Comparison of ENCODE assay signal across 8 cellular contexts in the genomic region with DNA sequence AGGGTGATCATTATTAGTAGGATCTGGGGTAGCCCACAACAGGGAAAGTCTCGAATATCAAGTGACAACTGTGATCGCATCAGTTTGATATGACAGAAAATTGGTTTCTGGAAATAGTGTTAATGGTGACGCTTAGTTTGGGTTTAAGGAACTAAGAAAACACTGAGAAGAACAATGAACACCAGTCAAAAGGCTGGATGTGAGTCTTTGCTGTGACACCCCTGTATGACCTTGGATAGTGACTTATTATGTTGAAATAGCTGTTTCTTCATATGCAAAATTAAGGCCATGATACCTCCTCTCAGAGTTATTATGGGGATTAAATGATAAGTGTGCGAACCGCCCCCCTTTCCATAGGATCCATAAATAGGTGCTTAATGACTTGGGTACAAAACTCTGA. TPM values are rescaled to one million over a fixed set of nuclear protein-coding genes. Genes with fewer than 3 reads are reported as not detected.
DNase-seq lines count a peak whose midpoint lies in the region; ATAC-seq and TF ChIP-seq lines count a peak whose summit lies in the region.

No MANE protein-coding gene starts in this region.

- WGBS in adrenal gland, 4 donors: 22 to 32% (median 24%) methylated on average over 5 of the region's 5 CpGs
- WGBS in aorta, 2 donors: 31 to 35% methylated on average over 5 of the region's 5 CpGs

- H3K27me3 ChIP-seq in right atrium auricular region (no peaks in the 10 kb centered on the region), adrenal gland (no peaks in the 10 kb centered on the region), lower lobe of right lung (ENCODE audit: low read depth) (no peaks in the 10 kb centered on the region), aorta (ENCODE audit: control insufficient read depth in 1 of 2, insufficient read depth in 2 of 2, low read length in 1 of 2) (no peaks in the 10 kb centered on the region)

- no peak for TF ChIP-seq POLR2A in adrenal gland (IDR thresholded peaks at IDR 0.05)

- peak overlapping the region; percentile 69 to 84 for H3K4me3 ChIP-seq in right atrium auricular region
- peak overlapping the region; percentile 9 to 99 (median 54) for H3K4me3 ChIP-seq in adrenal gland
- peak overlapping the region; percentile 96 for H3K4me3 ChIP-seq in lower lobe of right lung
- H3K4me3 ChIP-seq in aorta (ENCODE audit: low read length in 2 of 2): peak overlapping the region; percentile 62 to 93

- intact Hi-C loops in Right ventricle myocardium inferior (cut with DNase I) (no loop called here), adrenal gland (cut with DNase I) (no loop called here), lower lobe of right lung (cut with DNase I) (no loop called here), aorta (cut with DNase I) (no loop called here)

- no peaks in the 10 kb centered on the region for H3K36me3 ChIP-seq in right atrium auricular region
- H3K36me3 ChIP-seq in adrenal gland (replicated peaks in 1 of 2): no peaks in the 10 kb centered on the region
- H3K36me3 ChIP-seq in lower lobe of right lung: no peaks in the 10 kb centered on the region
- H3K36me3 ChIP-seq in aorta (ENCODE audit: control insufficient read depth in 1 of 2, insufficient read depth in 2 of 2, low read length in 1 of 2): no peaks in the 10 kb centered on the region

- DNase-seq in right atrium auricular region (ENCODE audit: low spot score) (no peak), Right ventricle myocardium inferior (ENCODE audit: missing footprints) (no peak), adrenal gland (no peak), lower lobe of right lung (no peak), aorta (no peak), SK-N-DZ (ENCODE audit: low spot score) (no peak), NK-92 (lab: John Stamatoyannopoulos, UW; ENCODE audit: unreplicated experiment) (no peak)

- H3K9me3 ChIP-seq in right atrium auricular region: no peaks in the 10 kb centered on the region
- no peaks in the 10 kb centered on the region for H3K9me3 ChIP-seq in adrenal gland (replicated peaks in 1 of 3)
- H3K9me3 ChIP-seq in lower lobe of right lung: no peaks in the 10 kb centered on the region
- H3K9me3 ChIP-seq in aorta (ENCODE audit: control insufficient read depth, low read length): no peaks in the 10 kb centered on the region

- ATAC-seq in Right ventricle myocardium inferior (no peak), lower lobe of right lung (no peak), aorta (ENCODE audit: low FRiP score) (no peak), HG02870 (IDR thresholded peaks at IDR 0.05; ENCODE audit: unreplicated experiment) (no peak)

- TF ChIP-seq CTCF in right atrium auricular region (IDR thresholded peaks at IDR 0.05): no peak
- TF ChIP-seq CTCF in adrenal gland (IDR thresholded peaks at IDR 0.05): no peak
- no peak for TF ChIP-seq CTCF in lower lobe of right lung (IDR thresholded peaks at IDR 0.05)

- H3K27ac ChIP-seq in right atrium auricular region (peak overlapping the region; percentile 86 to 88), adrenal gland (peak overlapping the region; percentile 16 to 99 (median 88)), lower lobe of right lung (peak overlapping the region; percentile 93), aorta (ENCODE audit: low read depth in 1 of 2, low read length in 2 of 2) (no peak overlapping the region)

- H3K4me1 ChIP-seq in right atrium auricular region (peaks cover 0 to 34% of the 10 kb centered on the region in 2 donors), adrenal gland (replicated peaks in 1 of 2) (peaks cover 14 to 49% of the 10 kb centered on the region in 2 donors), lower lobe of right lung (peaks cover 35% of the 10 kb centered on the region), aorta (ENCODE audit: control insufficient read depth in 1 of 2, insufficient read depth in 2 of 2, low read length in 2 of 2) (peaks cover 3 to 10% of the 10 kb centered on the region in 2 donors)

RNA-seq across cellular contexts. Expression of gene DNAJC25, which starts 0.9 kb away (rescaled TPM):
- total RNA-seq in right atrium auricular region (1 to 10 TPM; 5.3 to 8.7 TPM), Right ventricle myocardium inferior (5.4 TPM), adrenal gland (10 to 100 TPM; 13.4 to 29.8 (median 17.2) TPM), lower lobe of right lung (4.7 TPM), aorta (1 to 10 TPM; 5.6 to 6.0 TPM)
- polyA plus RNA-seq in adrenal gland (10 to 100 TPM in 2 of 3 donors, 1 to 10 TPM in 1; 9.1 to 36.0 (median 10.9) TPM), aorta (1 to 10 TPM; 5.0 to 5.1 TPM)
- polyA plus RNA-seq in SK-N-DZ (2014; cell fraction: cytosol; rRNA removed): 10.2 and 10.4 TPM in 2 replicates
- polyA plus RNA-seq in SK-N-DZ (2014; cell fraction: nucleus; rRNA removed): 8.7 and 11.6 TPM in 2 replicates

RNA-seq across cellular contexts. Expression of gene GNG10, which starts 29.4 kb away (rescaled TPM):
- total RNA-seq in right atrium auricular region (10 to 100 TPM; 44.5 to 45.1 TPM), Right ventricle myocardium inferior (28.8 TPM), adrenal gland (100 to 1,000 TPM in 1 of 8 donors, 10 to 100 TPM in 7; 29.3 to 127 (median 58.3) TPM), lower lobe of right lung (50.0 TPM), aorta (10 to 100 TPM; 40.2 to 47.0 TPM)
- polyA plus RNA-seq in adrenal gland (10 to 100 TPM; 37.2 to 69.5 (median 53.4) TPM), aorta (100 to 1,000 TPM in 1 of 2 donors, 10 to 100 TPM in 1; 42.8 to 139 TPM)
- 101 and 110 TPM in 2 replicates for polyA plus RNA-seq in SK-N-DZ (2014; cell fraction: cytosol; rRNA removed)
- polyA plus RNA-seq in SK-N-DZ (2014; cell fraction: nucleus; rRNA removed): 56.8 and 81.3 TPM in 2 replicates

RNA-seq across cellular contexts. Expression of gene PTGR1, which starts 32.6 kb away (rescaled TPM):
- total RNA-seq in right atrium auricular region (10 to 100 TPM; 23.9 to 38.8 TPM), Right ventricle myocardium inferior (44.9 TPM), adrenal gland (100 to 1,000 TPM in 7 of 8 donors, 10 to 100 TPM in 1; 73.0 to 170 (median 132) TPM), lower lobe of right lung (42.7 TPM), aorta (10 to 100 TPM; 18.2 to 43.1 TPM)
- polyA plus RNA-seq in adrenal gland (100 to 1,000 TPM in 1 of 3 donors, 10 to 100 TPM in 2; 30.7 to 121 (median 42.7) TPM), aorta (100 to 1,000 TPM in 1 of 2 donors, 10 to 100 TPM in 1; 35.9 to 138 TPM)
- 27.1 and 31.5 TPM in 2 replicates for polyA plus RNA-seq in SK-N-DZ (2014; cell fraction: cytosol; rRNA removed)
- 11.5 and 17.0 TPM in 2 replicates for polyA plus RNA-seq in SK-N-DZ (2014; cell fraction: nucleus; rRNA removed)

Comparison
In these comparisons a context has a peak if more than half of its experiments do, and no peak if none do; other contexts are left out.
1. H3K27ac ChIP-seq: peak in right atrium auricular region (2 of 2), adrenal gland (5 of 5) and lower lobe of right lung (single experiment); none in aorta (0 of 2).
2. Peak in every context shown above with its lines, with median percentiles within 50 percentile points of each other: H3K4me3 ChIP-seq.